In the genomic region with DNA sequence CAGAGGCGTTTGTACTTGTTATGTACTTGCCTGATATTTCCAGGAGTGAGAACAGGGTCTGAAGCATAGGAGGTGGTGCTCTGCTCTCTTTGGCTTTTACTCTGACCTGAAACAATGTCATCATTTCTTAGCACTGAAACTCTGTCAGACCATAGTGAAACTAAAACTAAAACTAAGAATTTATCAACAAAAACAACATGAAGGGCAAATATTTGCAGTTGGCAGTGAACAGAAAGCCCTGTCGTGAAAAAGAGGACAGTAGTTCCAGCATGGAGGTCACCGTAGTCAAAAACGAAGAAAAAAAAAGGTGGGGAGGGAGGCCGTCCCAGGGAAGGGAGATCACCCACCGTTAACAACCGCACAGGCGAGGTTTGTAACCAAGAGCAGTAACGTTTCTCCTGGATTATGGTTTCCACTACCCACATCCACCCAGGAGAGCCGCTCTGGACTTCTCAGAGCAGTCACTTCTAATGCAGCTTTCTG, we compare ENCODE assay signal across 8 cellular contexts.
DNase-seq lines count a peak whose midpoint lies in the region; ATAC-seq and TF ChIP-seq lines count a peak whose summit lies in the region.

No MANE protein-coding gene starts in this region.

- no peaks in the 10 kb centered on the region for H3K27me3 ChIP-seq in hepatocyte
- H3K27me3 ChIP-seq in suprapubic skin = no peaks in the 10 kb centered on the region

- no peaks in the 10 kb centered on the region for H4K20me1 ChIP-seq in hepatocyte (ENCODE audit: insufficient read depth, poor library complexity, severe bottlenecking)

- peak overlapping the region; percentile 69 for H3K4me2 ChIP-seq in hepatocyte

- peak overlapping the region; percentile 89 for H3K27ac Mint-ChIP-seq in T-helper 2 cell treated with Interferon-gamma antibody and Interleukin-4, amounts not matched to agents 5 μg/mL and 100 μg/mL, for 36 hours

- peaks cover 22% of the 10 kb centered on the region for H3K4me1 ChIP-seq in hepatocyte (ENCODE audit: insufficient read depth)
- H3K4me1 ChIP-seq in suprapubic skin = peaks cover 6% of the 10 kb centered on the region

- ATAC-seq in GM18517 (IDR thresholded peaks at IDR 0.05; ENCODE audit: unreplicated experiment) (peak; percentile 83), HG02763 (IDR thresholded peaks at IDR 0.05; ENCODE audit: unreplicated experiment) (peak; percentile 72), esophagus mucosa (no peak)

- peak overlapping the region; percentile 23 for H2AFZ ChIP-seq in hepatocyte

- H3K27ac ChIP-seq in hepatocyte = peak overlapping the region; percentile 84
- peak overlapping the region; percentile 79 for H3K27ac ChIP-seq in suprapubic skin

- H3K9me3 Mint-ChIP-seq in T-helper 2 cell treated with Interferon-gamma antibody and Interleukin-4, amounts not matched to agents 5 μg/mL and 100 μg/mL, for 36 hours = no peaks in the 10 kb centered on the region

- TF ChIP-seq EP300 in suprapubic skin (IDR thresholded peaks at IDR 0.05) = no peak

- no peaks in the 10 kb centered on the region for H3K9me3 ChIP-seq in hepatocyte (ENCODE audit: low read depth)
- no peaks in the 10 kb centered on the region for H3K9me3 ChIP-seq in suprapubic skin

- peak; percentile 9 for DNase-seq in T-helper 2 cell treated with Interferon-gamma antibody and Interleukin-4, amounts not matched to agents 5 μg/mL and 100 μg/mL, for 36 hours (ENCODE audit: low spot score)
- peak; percentile 12 for DNase-seq in hepatocyte (ENCODE audit: low spot score)
- DNase-seq in suprapubic skin (ENCODE audit: low spot score in 2 of 2) = no peak
- no peak for DNase-seq in NCI-H1417 treated with DMSO at 0.1 percent for 48 hours (lab: John Stamatoyannopoulos, UW)
- no peak for DNase-seq in NCI-H1105 treated with DMSO at 0.1 percent for 48 hours (lab: John Stamatoyannopoulos, UW)

- 62% methylated on average over 10 of the region's 10 CpGs for WGBS in hepatocyte (ENCODE audit: low lambda C conversion rate, missing lambda C conversion rate)
- WGBS in suprapubic skin = 30% methylated on average over 10 of the region's 10 CpGs

- TF ChIP-seq POLR2A in suprapubic skin (IDR thresholded peaks at IDR 0.05) = no peak

- H3K36me3 ChIP-seq in hepatocyte (replicated peaks; ENCODE audit: insufficient read depth, low read depth) = no peaks in the 10 kb centered on the region
- H3K36me3 ChIP-seq in suprapubic skin = no peaks in the 10 kb centered on the region

- no peak overlapping the region for H3K4me3 ChIP-seq in hepatocyte
- peak overlapping the region; percentile 39 for H3K4me3 ChIP-seq in suprapubic skin

- H3K9me2 ChIP-seq in hepatocyte (replicated peaks; ENCODE audit: insufficient read depth) = no peaks in the 10 kb centered on the region

- peaks cover 2% of the 10 kb centered on the region for H3K27me3 Mint-ChIP-seq in T-helper 2 cell treated with Interferon-gamma antibody and Interleukin-4, amounts not matched to agents 5 μg/mL and 100 μg/mL, for 36 hours (ENCODE audit: low read depth)

- no peaks in the 10 kb centered on the region for H3K79me2 ChIP-seq in hepatocyte

- peak overlapping the region; percentile 83 for H3K4me3 Mint-ChIP-seq in T-helper 2 cell treated with Interferon-gamma antibody and Interleukin-4, amounts not matched to agents 5 μg/mL and 100 μg/mL, for 36 hours

- no peaks in the 10 kb centered on the region for H3K36me3 Mint-ChIP-seq in T-helper 2 cell treated with Interferon-gamma antibody and Interleukin-4, amounts not matched to agents 5 μg/mL and 100 μg/mL, for 36 hours (ENCODE audit: low read depth)

- no peak for TF ChIP-seq CTCF in hepatocyte (IDR thresholded peaks at IDR 0.05; ENCODE audit: poor library complexity)
- TF ChIP-seq CTCF in suprapubic skin (IDR thresholded peaks at IDR 0.05) = no peak

- peaks cover 12% of the 10 kb centered on the region for H3K4me1 Mint-ChIP-seq in T-helper 2 cell treated with Interferon-gamma antibody and Interleukin-4, amounts not matched to agents 5 μg/mL and 100 μg/mL, for 36 hours (ENCODE audit: low read depth)

Comparison
In these comparisons a context has a peak if more than half of its experiments do, and no peak if none do; other contexts are left out.
1. DNase-seq: peak in T-helper 2 cell treated with Interferon-gamma antibody and Interleukin-4, amounts not matched to agents 5 μg/mL and 100 μg/mL, for 36 hours (single experiment) and hepatocyte (single experiment); none in suprapubic skin (0 of 2), NCI-H1417 treated with DMSO at 0.1 percent for 48 hours (single experiment) and NCI-H1105 treated with DMSO at 0.1 percent for 48 hours (single experiment).